Comparison of ENCODE assay signal across 27 cellular contexts in genomic region chr11:108943853-108944252, GRCh38.
"Had no signal": no experiment of that assay in that cellular context is flagged by ENCODE, and none has a peak within 500 bp of the region (broad histone marks: within the 10 kb centered on the region; RNA-seq: fewer than 3 reads in every experiment).

No MANE protein-coding gene starts in this region.

- H3K36me3 ChIP-seq: ovary, uterus had no signal

- H3K4me1 Mint-ChIP-seq: stimulated activated naive B cell treated with anti-CD40 and anti-IgM and Interleukin-4, amounts not matched to agents 10 μg/mL and 1 μg/mL and 100 μg/mL, for 72 hours had no signal

- H3K4me3 Mint-ChIP-seq: naive thymus-derived CD4-positive, alpha-beta T cell; nephron; stimulated activated naive B cell treated with anti-CD40 and anti-IgM and Interleukin-4, amounts not matched to agents 10 μg/mL and 1 μg/mL and 100 μg/mL, for 72 hours; stimulated activated naive CD8-positive, alpha-beta T cell treated with anti-CD3 and anti-CD28 coated beads, Interleukin-15, Interleukin-2, amounts not matched to agents 100 ng/mL and 50 ng/mL, for 24 hours had no signal

- H3K27me3 ChIP-seq: gastroesophageal sphincter, heart left ventricle, hepatocyte, left lung, ovary, sigmoid colon, transverse colon, upper lobe of right lung, uterus had no signal

- DNase-seq: dermis blood vessel endothelial cell; effector memory CD4-positive, alpha-beta T cell; erythroblast; heart left ventricle; kidney; left lung; mesenchymal stem cell; midbrain; naive thymus-derived CD4-positive, alpha-beta T cell; ovary; posterior cingulate gyrus; psoas muscle; right cardiac atrium; sigmoid colon; stimulated activated CD4-positive, alpha-beta T cell treated with anti-CD3 and anti-CD28 coated beads, Interleukin-15, amount 100 ng/mL, for 24 hours; stimulated activated CD4-positive, alpha-beta T cell treated with anti-CD3 and anti-CD28 coated beads, Interleukin-2, amount 100 ng/mL, for 48 hours; stimulated activated naive B cell treated with anti-CD40 and anti-IgM and Interleukin-4, amounts not matched to agents 10 μg/mL and 1 μg/mL and 100 μg/mL, for 72 hours; transverse colon; upper lobe of right lung; uterus had no signal

- ATAC-seq: gastroesophageal sphincter; heart left ventricle; left lung; naive thymus-derived CD4-positive, alpha-beta T cell; psoas muscle; right cardiac atrium; stimulated activated naive B cell treated with anti-CD40 and anti-IgM and Interleukin-4, amounts not matched to agents 10 μg/mL and 1 μg/mL and 100 μg/mL, for 72 hours; upper lobe of right lung had no signal

- FAIRE-seq: endothelial cell of umbilical vein, kidney had no signal

- H3K9me3 ChIP-seq: ovary, psoas muscle, thoracic aorta, transverse colon, upper lobe of right lung, uterus had no signal

- H3K4me3 ChIP-seq: coronary artery, gastroesophageal sphincter, heart left ventricle, hepatocyte, left lung, ovary, psoas muscle, sigmoid colon, thoracic aorta, transverse colon, upper lobe of right lung, uterus had no signal

- H3K27ac Mint-ChIP-seq: stimulated activated naive B cell treated with anti-CD40 and anti-IgM and Interleukin-4, amounts not matched to agents 10 μg/mL and 1 μg/mL and 100 μg/mL, for 72 hours; stimulated activated naive CD8-positive, alpha-beta T cell treated with anti-CD3 and anti-CD28 coated beads, Interleukin-15, Interleukin-2, amounts not matched to agents 100 ng/mL and 50 ng/mL, for 24 hours had no signal

- H3K4me1 ChIP-seq: gastroesophageal sphincter, left lung, psoas muscle, sigmoid colon, transverse colon, upper lobe of right lung, uterus had no signal

- H3K27ac ChIP-seq: coronary artery, gastroesophageal sphincter, heart left ventricle, hepatocyte, left lung, ovary, psoas muscle, sigmoid colon, thoracic aorta, transverse colon, upper lobe of right lung, uterus had no signal

- H3K27me3 Mint-ChIP-seq: naive thymus-derived CD4-positive, alpha-beta T cell; stimulated activated naive B cell treated with anti-CD40 and anti-IgM and Interleukin-4, amounts not matched to agents 10 μg/mL and 1 μg/mL and 100 μg/mL, for 72 hours; stimulated activated naive CD8-positive, alpha-beta T cell treated with anti-CD3 and anti-CD28 coated beads, Interleukin-15, Interleukin-2, amounts not matched to agents 100 ng/mL and 50 ng/mL, for 24 hours had no signal
